ENCODE assay signal across 20 cellular contexts in genomic region chr10:49803988-49804387, GRCh38. TPM values are rescaled to one million over a fixed set of nuclear protein-coding genes. Genes with fewer than 3 reads are reported as not detected.
"Had no signal": no experiment of that assay in that cellular context is flagged by ENCODE, and none has a peak within 500 bp of the region (broad histone marks: within the 10 kb centered on the region; RNA-seq: fewer than 3 reads in every experiment).

No MANE protein-coding gene starts in this region.

- H3K4me3 Mint-ChIP-seq: activated CD4-positive, alpha-beta memory T cell treated with anti-CD3 and anti-CD28 coated beads for 36 hours; activated naive CD4-positive, alpha-beta T cell treated with anti-CD3 and anti-CD28 coated beads, Interleukin-2, amount 10 ng/mL, durations not matched to agents 7 days and 5 days; activated T-cell treated with anti-CD3 and anti-CD28 coated beads, Interleukin-2, amount 50 U/mL, for 72 hours; natural killer cell; stimulated activated naive CD8-positive, alpha-beta T cell treated with anti-CD3 and anti-CD28 coated beads, Interleukin-15, Interleukin-2, amounts not matched to agents 100 ng/mL and 50 ng/mL, for 24 hours; T-helper 1 cell treated with Interleukin-12 subunit alpha and Interleukin-12 subunit beta and Interleukin-4 antibody, amounts not matched to agents 30 μg/mL and 1 μg/mL, for 36 hours had no signal

- H3K4me3 ChIP-seq: heart right ventricle, thyroid gland, upper lobe of right lung had no signal

- H3K4me1 Mint-ChIP-seq: activated naive CD4-positive, alpha-beta T cell treated with anti-CD3 and anti-CD28 coated beads, Interleukin-2, amount 10 ng/mL, durations not matched to agents 7 days and 5 days; natural killer cell had no signal

- H3K9me3 Mint-ChIP-seq: natural killer cell had no signal

- H3K36me3 Mint-ChIP-seq: activated naive CD4-positive, alpha-beta T cell treated with anti-CD3 and anti-CD28 coated beads, Interleukin-2, amount 10 ng/mL, durations not matched to agents 7 days and 5 days had no signal

- H3K27me3 ChIP-seq: heart right ventricle, thyroid gland, upper lobe of right lung had no signal

- ATAC-seq: activated T-cell treated with anti-CD3 and anti-CD28 coated beads, Interleukin-2, amount 50 U/mL, for 72 hours; esophagus mucosa; heart right ventricle; left cardiac atrium; natural killer cell; upper lobe of right lung had no signal

- H3K27ac Mint-ChIP-seq: activated CD4-positive, alpha-beta memory T cell treated with anti-CD3 and anti-CD28 coated beads for 36 hours; activated naive CD4-positive, alpha-beta T cell treated with anti-CD3 and anti-CD28 coated beads, Interleukin-2, amount 10 ng/mL, durations not matched to agents 7 days and 5 days; activated T-cell treated with anti-CD3 and anti-CD28 coated beads, Interleukin-2, amount 50 U/mL, for 72 hours; natural killer cell; progenitor cell of endocrine pancreas; stimulated activated naive CD8-positive, alpha-beta T cell treated with anti-CD3 and anti-CD28 coated beads, Interleukin-15, Interleukin-2, amounts not matched to agents 100 ng/mL and 50 ng/mL, for 24 hours; T-helper 1 cell treated with Interleukin-12 subunit alpha and Interleukin-12 subunit beta and Interleukin-4 antibody, amounts not matched to agents 30 μg/mL and 1 μg/mL, for 36 hours had no signal

- H3K27ac ChIP-seq: heart right ventricle, thyroid gland, upper lobe of right lung had no signal

- H3K4me1 ChIP-seq: heart right ventricle, thyroid gland, upper lobe of right lung had no signal

- H3K36me3 ChIP-seq: heart right ventricle, thyroid gland, upper lobe of right lung had no signal

- H3K9me3 ChIP-seq: thyroid gland, upper lobe of right lung had no signal

- DNase-seq: activated CD4-positive, alpha-beta memory T cell treated with anti-CD3 and anti-CD28 coated beads for 36 hours; activated CD4-positive, alpha-beta T cell treated with anti-CD3 and anti-CD28 coated beads for 48 hours; activated effector memory CD4-positive, alpha-beta T cell treated with Interleukin-2 at 50 U/mL for 16 hours; activated naive CD4-positive, alpha-beta T cell treated with anti-CD3 and anti-CD28 coated beads, Interleukin-2, amount 10 ng/mL, durations not matched to agents 7 days and 5 days; activated T-cell treated with anti-CD3 and anti-CD28 coated beads, Interleukin-2, amount 50 U/mL, for 72 hours; effector memory CD4-positive, alpha-beta T cell; heart right ventricle; islet precursor cell; left cardiac atrium; midbrain; natural killer cell; retina; stimulated activated CD4-positive, alpha-beta T cell treated with anti-CD3 and anti-CD28 coated beads, Interleukin-4, amount 100 ng/mL, for 24 hours; substantia nigra; thyroid gland; upper lobe of right lung had no signal

RNA-seq across cellular contexts. Expression of gene OGDHL, which starts 41.9 kb away (rescaled TPM):
- total RNA-seq: natural killer cell had no signal
